ENCODE assay signal across 18 cellular contexts in the genomic region with DNA sequence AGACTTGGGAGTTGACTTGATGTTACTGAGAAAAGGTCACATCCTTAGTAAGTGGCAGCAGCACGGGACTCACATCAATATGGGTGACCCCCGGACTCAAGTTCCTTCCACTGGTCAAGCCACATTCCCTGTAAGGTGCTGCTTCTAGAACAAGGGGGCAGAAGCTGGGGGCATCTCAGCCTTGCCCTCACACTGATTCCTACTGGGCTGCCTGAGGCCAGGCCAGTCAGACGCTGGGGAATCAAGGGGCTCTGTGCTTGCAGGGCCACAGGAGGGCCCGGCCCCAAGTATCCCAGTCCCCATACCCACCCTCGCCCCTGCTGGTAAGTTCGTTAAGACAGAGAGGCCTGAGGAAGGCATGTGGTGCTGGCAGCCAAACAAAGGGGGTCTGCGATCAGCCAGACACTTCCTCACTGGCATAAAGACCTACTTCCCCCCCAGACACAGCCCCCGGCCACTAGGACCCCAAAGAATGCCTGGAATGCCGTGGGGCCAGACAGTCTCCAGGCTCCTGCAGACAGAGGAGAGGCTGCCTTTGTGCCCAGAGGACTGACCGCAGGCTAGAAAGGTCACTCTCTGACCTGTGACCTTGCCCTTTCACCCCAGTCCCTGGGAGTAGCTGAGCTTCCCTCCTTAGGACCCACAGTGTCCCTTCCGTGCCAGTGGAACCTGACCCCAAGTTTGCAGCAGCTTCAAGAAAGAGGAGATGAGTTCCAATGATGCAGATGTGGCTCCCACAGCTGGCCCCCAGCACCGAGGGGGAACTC.
DNase-seq lines count a peak whose midpoint lies in the region; ATAC-seq and TF ChIP-seq lines count a peak whose summit lies in the region.
"Had no signal": no experiment of that assay in that cellular context is flagged by ENCODE, and none has a peak within 500 bp of the region (broad histone marks: within the 10 kb centered on the region; RNA-seq: fewer than 3 reads in every experiment).

No MANE protein-coding gene starts in this region.

- no peak overlapping the region for H3K4me3 Mint-ChIP-seq in GM23338
- H3K4me3 Mint-ChIP-seq in activated T-helper 17 cell treated with anti-CD3 and anti-CD28 coated beads, Interleukin-2, amount 50 U/mL, for 72 hours: no peak overlapping the region
- no peak overlapping the region for H3K4me3 Mint-ChIP-seq in progenitor cell of endocrine pancreas (ENCODE audit: low read depth)

- H3K4me2 ChIP-seq in GM23338: peak overlapping the region; percentile 48; the same call in 1 of the 2 replicates

- H3K27me3 ChIP-seq in GM23338 (ENCODE audit: insufficient read depth) (no peaks in the 10 kb centered on the region), iPS-20b (ENCODE audit: insufficient read depth, low read length) (no peaks in the 10 kb centered on the region)
- H3K27me3 ChIP-seq: stomach had no signal

- DNase-seq in GM23338 (ENCODE audit: low spot score) (peak; percentile 83), progenitor cell of endocrine pancreas (ENCODE audit: low spot score, unreplicated experiment) (no peak), NCI-H2171 treated with DMSO at 0.1 percent for 48 hours (lab: John Stamatoyannopoulos, UW) (no peak)
- DNase-seq in stimulated activated naive CD4-positive, alpha-beta T cell treated with Interleukin-2 at 50 U/mL for 16 hours (lab: John Stamatoyannopoulos, UW): no peak
- no peak for DNase-seq in stimulated activated CD4-positive, alpha-beta T cell treated with anti-CD3 and anti-CD28 coated beads, Interleukin-4, amount 100 ng/mL, for 1 hour
- DNase-seq: activated gamma-delta T cell treated with Interleukin-2 at 50 U/mL for 16 hours, erythroblast, glutamatergic neuron, HCEC 1CT, MM.1S, NCI-H2029 treated with DMSO at 0.1 percent for 48 hours, NCI-H524 treated with DMSO at 0.1 percent for 48 hours, stomach, T1000 had no signal

- H3K79me2 ChIP-seq in GM23338 (replicated peaks; ENCODE audit: insufficient read depth): no peaks in the 10 kb centered on the region
- H3K79me2 ChIP-seq: parathyroid adenoma had no signal

- peaks cover 22% of the 10 kb centered on the region for H3K4me1 Mint-ChIP-seq in GM23338
- peaks cover 4% of the 10 kb centered on the region for H3K4me1 Mint-ChIP-seq in activated T-helper 17 cell treated with anti-CD3 and anti-CD28 coated beads, Interleukin-2, amount 50 U/mL, for 72 hours
- peaks cover 20% of the 10 kb centered on the region for H3K4me1 Mint-ChIP-seq in progenitor cell of endocrine pancreas (ENCODE audit: low read depth)

- H3K4me1 ChIP-seq in GM23338 (ENCODE audit: insufficient read depth) (peaks cover 8% of the 10 kb centered on the region), iPS-20b (ENCODE audit: insufficient read depth, low read length) (peaks cover 16% of the 10 kb centered on the region)
- H3K4me1 ChIP-seq: parathyroid adenoma had no signal

- no peak overlapping the region for H3K27ac ChIP-seq in GM23338 (ENCODE audit: low read depth)
- peak overlapping the region; percentile 83 for H3K27ac ChIP-seq in iPS-20b (ENCODE audit: low read length)
- H3K27ac ChIP-seq: parathyroid adenoma had no signal

- 0 out of 2 replicates have a peak overlapping the region, but pooled peaks have one; percentile 18 for H2AFZ ChIP-seq in GM23338
- H2AFZ ChIP-seq: parathyroid adenoma had no signal

- no peaks in the 10 kb centered on the region for H3K9me3 ChIP-seq in iPS-20b (ENCODE audit: insufficient read depth, low read depth, low read length)
- H3K9me3 ChIP-seq: stomach had no signal

- H3K27me3 Mint-ChIP-seq in GM23338 (ENCODE audit: insufficient read depth, low read depth, poor library complexity): peaks cover 30% of the 10 kb centered on the region
- H3K27me3 Mint-ChIP-seq in activated T-helper 17 cell treated with anti-CD3 and anti-CD28 coated beads, Interleukin-2, amount 50 U/mL, for 72 hours: no peaks in the 10 kb centered on the region
- H3K27me3 Mint-ChIP-seq in progenitor cell of endocrine pancreas: peaks cover 7% of the 10 kb centered on the region

- H3K9me2 ChIP-seq in GM23338 (ENCODE audit: insufficient read depth): no peaks in the 10 kb centered on the region; the same call in 1 of the 2 replicates

- H3K36me3 ChIP-seq in GM23338 (ENCODE audit: insufficient read depth) (no peaks in the 10 kb centered on the region), iPS-20b (ENCODE audit: insufficient read depth, low read depth, low read length) (no peaks in the 10 kb centered on the region)
- H3K36me3 ChIP-seq: stomach had no signal

- H3K9me3 Mint-ChIP-seq in GM23338 (no peaks in the 10 kb centered on the region), progenitor cell of endocrine pancreas (ENCODE audit: low read depth) (no peaks in the 10 kb centered on the region)
- no peaks in the 10 kb centered on the region for H3K9me3 Mint-ChIP-seq in activated T-helper 17 cell treated with anti-CD3 and anti-CD28 coated beads, Interleukin-2, amount 50 U/mL, for 72 hours

- no peak overlapping the region for H3K4me3 ChIP-seq in GM23338
- no peak overlapping the region for H3K4me3 ChIP-seq in iPS-20b (ENCODE audit: low read length)
- H3K4me3 ChIP-seq: coronary artery, stomach had no signal

- TF ChIP-seq CTCF in GM23338 (conservative IDR thresholded peaks at IDR 0.05; ENCODE audit: low read depth in 2 of 2) (no peak), progenitor cell of endocrine pancreas (IDR thresholded peaks at IDR 0.05; ENCODE audit: unreplicated experiment) (no peak)

- H4K20me1 ChIP-seq in GM23338 (replicated peaks; ENCODE audit: insufficient read depth): no peaks in the 10 kb centered on the region

- ATAC-seq in GM23338: peak; percentile 80
- no peak for ATAC-seq in activated T-helper 17 cell treated with anti-CD3 and anti-CD28 coated beads, Interleukin-2, amount 50 U/mL, for 72 hours (replicated peaks)

- H3K9ac ChIP-seq in iPS-20b (ENCODE audit: low read depth, low read length): peak overlapping the region; percentile 48; the same call in 1 of the 2 replicates
- H3K9ac ChIP-seq: parathyroid adenoma had no signal

- H3K36me3 Mint-ChIP-seq in GM23338 (ENCODE audit: low read depth): no peaks in the 10 kb centered on the region
- H3K36me3 Mint-ChIP-seq in activated T-helper 17 cell treated with anti-CD3 and anti-CD28 coated beads, Interleukin-2, amount 50 U/mL, for 72 hours (ENCODE audit: low read depth): no peaks in the 10 kb centered on the region
- no peaks in the 10 kb centered on the region for H3K36me3 Mint-ChIP-seq in progenitor cell of endocrine pancreas (ENCODE audit: insufficient read depth)

- H3F3A ChIP-seq in GM23338 (replicated peaks; ENCODE audit: low read depth): no peaks in the 10 kb centered on the region

- H3K27ac Mint-ChIP-seq in GM23338 (no peak overlapping the region), progenitor cell of endocrine pancreas (peak overlapping the region; percentile 69)
- peak overlapping the region; percentile 82 for H3K27ac Mint-ChIP-seq in activated T-helper 17 cell treated with anti-CD3 and anti-CD28 coated beads, Interleukin-2, amount 50 U/mL, for 72 hours

TF ChIP-seq in GM23338, 12 proteins besides CTCF, POLR2A, EP300 and RAD21 (continues in another document):
- TF ChIP-seq, protein P1, sequence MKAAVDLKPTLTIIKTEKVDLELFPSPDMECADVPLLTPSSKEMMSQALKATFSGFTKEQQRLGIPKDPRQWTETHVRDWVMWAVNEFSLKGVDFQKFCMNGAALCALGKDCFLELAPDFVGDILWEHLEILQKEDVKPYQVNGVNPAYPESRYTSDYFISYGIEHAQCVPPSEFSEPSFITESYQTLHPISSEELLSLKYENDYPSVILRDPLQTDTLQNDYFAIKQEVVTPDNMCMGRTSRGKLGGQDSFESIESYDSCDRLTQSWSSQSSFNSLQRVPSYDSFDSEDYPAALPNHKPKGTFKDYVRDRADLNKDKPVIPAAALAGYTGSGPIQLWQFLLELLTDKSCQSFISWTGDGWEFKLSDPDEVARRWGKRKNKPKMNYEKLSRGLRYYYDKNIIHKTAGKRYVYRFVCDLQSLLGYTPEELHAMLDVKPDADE (IDR thresholded peaks at IDR 0.05): no peak
- TF ChIP-seq ZNF114 (CRISPR knock-in tag; IDR thresholded peaks at IDR 0.05): no peak
- TF ChIP-seq ZNF331 (CRISPR knock-in tag; IDR thresholded peaks at IDR 0.05; ENCODE audit: low read depth): no peak
- TF ChIP-seq EZH2 (IDR thresholded peaks at IDR 0.05; ENCODE audit: low read depth, unreplicated experiment): no peak
- no peak for TF ChIP-seq POLR2AphosphoS5 (IDR thresholded peaks at IDR 0.05; ENCODE audit: low read depth)
- TF ChIP-seq CREB1 (CRISPR knock-in tag; IDR thresholded peaks at IDR 0.05; ENCODE audit: low read depth): no peak
- no peak for TF ChIP-seq STAT1 (IDR thresholded peaks at IDR 0.05; ENCODE audit: unreplicated experiment)
- TF ChIP-seq NANOG (IDR thresholded peaks at IDR 0.05; ENCODE audit: borderline replicate concordance): no peak
